1 cellular context compared by ENCODE assay signal in genomic region chr20:25507385-25508082, GRCh38.
TF ChIP-seq lines count a peak whose summit lies in the region.

No MANE protein-coding gene starts in this region.

TF ChIP-seq in liver, 16 proteins besides CTCF, POLR2A, EP300 and RAD21 (continued from another document):
- TF ChIP-seq ZBTB33 (IDR thresholded peaks at IDR 0.05) = no peak
- no peak for TF ChIP-seq ATF3 (IDR thresholded peaks at IDR 0.05)
- TF ChIP-seq EGR1 (IDR thresholded peaks at IDR 0.05; ENCODE audit: low read depth in 2 of 2) = no peak
- no peak for TF ChIP-seq TAF1 (conservative IDR thresholded peaks at IDR 0.05)
